ENCODE assay signal across 8 cellular contexts in the genomic region with DNA sequence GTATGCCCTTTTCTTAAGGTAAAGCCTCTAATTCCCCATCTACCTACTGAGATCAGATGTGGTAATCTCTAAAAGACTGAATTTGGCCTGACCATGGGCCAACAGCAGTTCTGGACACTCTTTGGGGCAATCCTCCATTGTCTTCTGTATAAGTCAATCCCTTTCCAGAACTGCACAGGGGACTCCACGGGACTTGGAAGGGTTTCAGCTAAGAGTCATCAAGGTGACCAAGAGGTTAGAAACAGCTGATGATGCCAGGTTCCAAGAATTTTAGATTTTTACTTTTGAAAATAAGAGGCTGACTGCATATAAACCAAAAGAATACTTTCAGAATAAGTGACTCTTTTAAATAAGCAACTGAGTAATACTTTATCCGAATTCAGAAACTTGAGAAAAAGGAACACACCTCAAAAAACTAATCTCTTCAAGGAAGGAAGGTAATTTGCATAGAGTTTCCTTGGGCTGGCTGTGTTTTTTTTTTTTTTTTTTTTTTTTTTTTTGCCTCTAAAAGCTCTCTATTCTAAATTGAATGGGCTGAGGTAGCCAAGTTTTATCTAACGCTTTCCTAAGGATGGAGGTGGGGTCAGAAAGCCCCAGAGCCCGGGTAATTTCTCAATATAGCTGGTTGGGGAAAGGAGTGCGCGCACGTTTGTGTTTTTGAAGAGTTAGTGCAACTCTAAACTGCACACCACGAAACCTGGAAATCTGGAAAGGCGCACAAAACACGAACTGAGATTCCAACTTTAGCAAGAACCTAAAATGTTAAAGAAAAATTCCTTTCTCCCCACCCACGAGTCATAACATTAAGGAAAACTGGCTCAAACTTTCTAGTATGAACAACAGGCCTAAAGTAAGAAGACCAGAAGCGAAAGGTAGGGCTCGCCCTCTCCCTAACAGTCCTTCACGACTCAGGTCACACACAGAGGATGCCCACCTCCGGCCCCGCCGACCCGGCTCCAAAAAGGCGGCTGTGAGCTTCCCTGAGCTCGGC. TPM values are rescaled to one million over a fixed set of nuclear protein-coding genes. Genes with fewer than 3 reads are reported as not detected.
A peak's percentile ranks its signal among the peaks of the same experiment; 100 is the strongest.
DNase-seq lines count a peak whose midpoint lies in the region; ATAC-seq, FAIRE-seq and TF ChIP-seq lines count a peak whose summit lies in the region.

No MANE protein-coding gene starts in this region.

- H3K36me3 ChIP-seq in esophagus squamous epithelium (peaks cover 16 to 41% (median 20%) of the 10 kb centered on the region in 3 donors), pancreas (peaks cover 7 to 20% (median 13%) of the 10 kb centered on the region in 3 donors)

- TF ChIP-seq POLR2A in esophagus squamous epithelium (IDR thresholded peaks at IDR 0.05), result no peak

- H3K27me3 ChIP-seq in esophagus squamous epithelium (no peaks in the 10 kb centered on the region), pancreas (no peaks in the 10 kb centered on the region)

- H3K4me3 ChIP-seq in esophagus squamous epithelium (peak overlapping the region; percentile 83 to 98 (median 94)), pancreas (peak overlapping the region; percentile 87 to 98 (median 92))

- WGBS in esophagus squamous epithelium, 2 donors, result 0 to 2% methylated on average over 17 to 20 of the region's 20 CpGs
- WGBS in pancreas, 2 donors, result 1% methylated on average over 20 of the region's 20 CpGs

- no peak for DNase-seq in GM18507 (ENCODE audit: extremely low spot score, insufficient read length, low read depth)
- peak; percentile 24 for DNase-seq in RPMI8226
- no peak for DNase-seq in esophagus squamous epithelium (lab: John Stamatoyannopoulos, UW)
- DNase-seq in pancreas, result peak in 2 of 6 donors; percentile 37 to 38
- no peak for DNase-seq in amniotic stem cell (lab: John Stamatoyannopoulos, UW)
- no peak for DNase-seq in stimulated activated CD4-positive, alpha-beta T cell treated with anti-CD3 and anti-CD28 coated beads, Interleukin-15, amount 100 ng/mL, for 24 hours
- no peak for DNase-seq in DMS53 (lab: John Stamatoyannopoulos, UW)

- H3K9me3 ChIP-seq in esophagus squamous epithelium, result no peaks in the 10 kb centered on the region
- no peaks in the 10 kb centered on the region for H3K9me3 ChIP-seq in pancreas

- TF ChIP-seq CTCF in esophagus squamous epithelium (IDR thresholded peaks at IDR 0.05) (no peak), pancreas (IDR thresholded peaks at IDR 0.05) (no peak)

- H3K4me1 ChIP-seq in esophagus squamous epithelium (peaks cover 15 to 53% (median 36%) of the 10 kb centered on the region in 3 donors), pancreas (peaks cover 18 to 24% (median 19%) of the 10 kb centered on the region in 3 donors)

- H3K27ac ChIP-seq in esophagus squamous epithelium, result peak overlapping the region; percentile 99 to 100 (median 100)
- H3K27ac ChIP-seq in pancreas, result peak overlapping the region; percentile 97 to 99 (median 99)

- ATAC-seq in pancreas (no peak), esophagus mucosa (no peak)

- intact Hi-C loops in esophagus squamous epithelium (cut with DNase I), result loop anchor here (10.0 kb wide), 1 partner anchor 76 kb away; no protein-coding TSS in a partner anchor
- intact Hi-C loops in pancreas (cut with DNase I), result no loop called here

- FAIRE-seq in GM18507 (lab: Jason Lieb, UNC) (peak; percentile 65), pancreas (lab: Jason Lieb, UNC) (no peak)

RNA-seq across cellular contexts. Expression of gene VCP, which starts 1.3 kb away (rescaled TPM):
- total RNA-seq in esophagus squamous epithelium (100 to 1,000 TPM; 160 to 254 (median 186) TPM), pancreas (100 to 1,000 TPM in 1 of 6 donors, 10 to 100 TPM in 5; 44.5 to 104 (median 66.7) TPM), esophagus mucosa (158 TPM)
- polyA plus RNA-seq in pancreas, result 10 to 100 TPM; 32.5 to 58.3 TPM

RNA-seq across cellular contexts. Expression of gene FANCG, which starts 8.6 kb away (rescaled TPM):
- total RNA-seq in esophagus squamous epithelium, result 10 to 100 TPM; 11.6 to 23.4 (median 18.8) TPM
- 10 to 100 TPM in 4 of 6 donors, 1 to 10 TPM in 2; 7.5 to 16.6 (median 10.4) TPM for total RNA-seq in pancreas
- polyA plus RNA-seq in pancreas, result 10 to 100 TPM; 26.3 to 31.1 TPM
- total RNA-seq in esophagus mucosa, result 22.0 TPM

RNA-seq across cellular contexts. Expression of gene PIGO, which starts 25.3 kb away (rescaled TPM):
- total RNA-seq in esophagus squamous epithelium (10 to 100 TPM; 10.9 to 14.1 (median 12.4) TPM), pancreas (10 to 100 TPM; 14.2 to 19.8 (median 16.4) TPM), esophagus mucosa (22.8 TPM)
- 10 to 100 TPM; 20.0 to 26.1 TPM for polyA plus RNA-seq in pancreas

RNA-seq across cellular contexts. Expression of gene STOML2, which starts 31.8 kb away (rescaled TPM):
- total RNA-seq in esophagus squamous epithelium, result 100 to 1,000 TPM in 2 of 4 donors, 10 to 100 TPM in 2; 63.9 to 118 (median 106) TPM
- total RNA-seq in pancreas, result 10 to 100 TPM; 33.4 to 50.5 (median 45.1) TPM
- 10 to 100 TPM; 31.2 to 57.6 TPM for polyA plus RNA-seq in pancreas
- 126 TPM for total RNA-seq in esophagus mucosa

RNA-seq across cellular contexts. Expression of gene ATOSB, which starts 44.5 kb away (rescaled TPM):
- total RNA-seq in esophagus squamous epithelium (10 to 100 TPM; 24.4 to 57.8 (median 32.7) TPM), pancreas (1 to 10 TPM; 2.5 to 7.5 (median 3.7) TPM), esophagus mucosa (22.7 TPM)
- 1 to 10 TPM; 7.6 to 7.8 TPM for polyA plus RNA-seq in pancreas
